8 cellular contexts compared by ENCODE assay signal in genomic region chr5:139667001-139667729, GRCh38. TPM values are rescaled to one million over a fixed set of nuclear protein-coding genes. Genes with fewer than 3 reads are reported as not detected.
A peak's percentile ranks its signal among the peaks of the same experiment; 100 is the strongest.
DNase-seq lines count a peak whose midpoint lies in the region; ATAC-seq and TF ChIP-seq lines count a peak whose summit lies in the region.

No MANE protein-coding gene starts in this region.

- no peak for ATAC-seq in gastrocnemius medialis

- no peak for TF ChIP-seq POLR2A in gastrocnemius medialis (IDR thresholded peaks at IDR 0.05)

- H3K27ac ChIP-seq in OCI-LY7 (ENCODE audit: low read depth, low read length, poor library complexity, severe bottlenecking) (peak overlapping the region; percentile 99), endodermal cell (ENCODE audit: low read depth, low read length) (peak overlapping the region; percentile 94), gastrocnemius medialis (peak overlapping the region; percentile 97 to 99 (median 98)), Karpas-422 (ENCODE audit: low read length) (no peak overlapping the region)

- BruUV-seq in OCI-LY7 (replicated peaks; lab: Mats Ljungman, UMichigan): TSS peak; percentile 50

- peak overlapping the region; percentile 46 for H3K27ac Mint-ChIP-seq in endodermal cell

- no peak overlapping the region for H2AFZ ChIP-seq in OCI-LY7 (ENCODE audit: low read length)
- H2AFZ ChIP-seq in Karpas-422 (ENCODE audit: low read length): no peak overlapping the region

- H3K27me3 ChIP-seq in endodermal cell (ENCODE audit: control insufficient read depth, insufficient read depth, low read length, poor library complexity, severe bottlenecking): no peaks in the 10 kb centered on the region
- no peaks in the 10 kb centered on the region for H3K27me3 ChIP-seq in gastrocnemius medialis
- H3K27me3 ChIP-seq in Karpas-422 (ENCODE audit: low read length): no peaks in the 10 kb centered on the region; the same call in 1 of the 2 replicates

- DNase-seq in ELR (ENCODE audit: low read depth): peak; percentile 67
- peak; percentile 59 for DNase-seq in OCI-LY7 (ENCODE audit: low spot score)
- DNase-seq in endodermal cell: no peak
- DNase-seq in gastrocnemius medialis: no peak
- DNase-seq in Karpas-422: no peak
- no peak for DNase-seq in cerebellar cortex (ENCODE audit: low spot score)
- DNase-seq in AG08396 (ENCODE audit: low spot score): no peak
- no peak for DNase-seq in GM10248 (ENCODE audit: extremely low spot score)

- H3K4me1 ChIP-seq in OCI-LY7 (ENCODE audit: insufficient read depth, low read length, poor library complexity, severe bottlenecking): peaks cover 89% of the 10 kb centered on the region
- no peaks in the 10 kb centered on the region for H3K4me1 ChIP-seq in endodermal cell (ENCODE audit: control insufficient read depth, insufficient read depth, low read length)
- peaks cover 97% of the 10 kb centered on the region in 2 donors for H3K4me1 ChIP-seq in gastrocnemius medialis
- H3K4me1 ChIP-seq in Karpas-422 (ENCODE audit: low read length): peaks cover 44% of the 10 kb centered on the region

- no peak overlapping the region for H3K9ac ChIP-seq in endodermal cell (ENCODE audit: extremely low read depth, low read length, poor library complexity, severe bottlenecking)
- no peak overlapping the region for H3K9ac ChIP-seq in Karpas-422 (ENCODE audit: low read length)

- no peak overlapping the region for H3K4me3 Mint-ChIP-seq in endodermal cell

- H3K9me2 ChIP-seq in OCI-LY7 (ENCODE audit: insufficient read depth, low read length): no peaks in the 10 kb centered on the region
- no peaks in the 10 kb centered on the region for H3K9me2 ChIP-seq in Karpas-422 (replicated peaks; ENCODE audit: insufficient read depth, low read length)

- H3K4me2 ChIP-seq in OCI-LY7 (ENCODE audit: low read length): peak overlapping the region; percentile 94
- no peak overlapping the region for H3K4me2 ChIP-seq in Karpas-422 (ENCODE audit: low read depth, low read length, poor library complexity, severe bottlenecking)

- H3K36me3 Mint-ChIP-seq in endodermal cell (ENCODE audit: low read depth): peaks cover 5% of the 10 kb centered on the region

- TF ChIP-seq CTCF in OCI-LY7 (conservative IDR thresholded peaks at IDR 0.05; ENCODE audit: low read length) (no peak), endodermal cell (conservative IDR thresholded peaks at IDR 0.05) (no peak), gastrocnemius medialis (IDR thresholded peaks at IDR 0.05 in 4 of 5, conservative IDR thresholded peaks at IDR 0.05 in 1 of 5) (no peak), GM10248 (IDR thresholded peaks at IDR 0.05; ENCODE audit: control extremely low read depth, extremely low read depth, low read depth, missing control alignments) (no peak)

- POLR2A ChIA-PET in OCI-LY7 (lab: Charles Lee) (interaction anchor here (0.6 to 6.6 kb wide), 6 partner anchors 10 to 1124 kb away, joined by 3 to 73 read pairs (median 3); partner anchors contain the start of gene CXXC5), GM10248 (lab: Yijun Ruan, JAX) (interaction anchor here (0.6 to 1.4 kb wide), 2 partner anchors 9 to 31 kb away, joined by 3 to 4 read pairs; no protein-coding TSS in a partner anchor)

- CTCF ChIA-PET in OCI-LY7 (lab: Charles Lee; ENCODE audit: unreplicated experiment) (interaction anchor here (0.9 to 2.2 kb wide), 3 partner anchors 14 to 33 kb away, joined by 3 to 7 read pairs (median 4); no protein-coding TSS in a partner anchor), GM10248 (lab: Yijun Ruan, JAX) (interaction anchor here (1.1 to 11.6 kb wide), 13 partner anchors 9 to 150 kb away, joined by 3 to 136 read pairs (median 5); partner anchors contain the start of gene CXXC5)

- 90 to 93% methylated on average over 1 to 2 of the region's 2 CpGs for WGBS in endodermal cell (ENCODE audit: insufficient coverage in 1 of 2, insufficient read length in 1 of 2), 2 experiments

- no peaks in the 10 kb centered on the region for H3K9me3 Mint-ChIP-seq in endodermal cell

- H3K27me3 Mint-ChIP-seq in endodermal cell (ENCODE audit: insufficient read depth): no peaks in the 10 kb centered on the region

- H3K9me3 ChIP-seq in OCI-LY7 (ENCODE audit: low read length) (no peaks in the 10 kb centered on the region), endodermal cell (ENCODE audit: control insufficient read depth, low read length) (no peaks in the 10 kb centered on the region), gastrocnemius medialis (no peaks in the 10 kb centered on the region), Karpas-422 (ENCODE audit: low read length) (no peaks in the 10 kb centered on the region)

- H4K20me1 ChIP-seq in OCI-LY7 (ENCODE audit: insufficient read depth, low read length): no peaks in the 10 kb centered on the region
- H4K20me1 ChIP-seq in Karpas-422 (ENCODE audit: insufficient read depth, low read depth, low read length): no peaks in the 10 kb centered on the region

- peaks cover 12% of the 10 kb centered on the region; the same call in 1 of the 2 replicates for H3K36me3 ChIP-seq in OCI-LY7 (ENCODE audit: insufficient read depth, low read length)
- no peaks in the 10 kb centered on the region for H3K36me3 ChIP-seq in endodermal cell (ENCODE audit: control insufficient read depth, insufficient read depth, low read length)
- H3K36me3 ChIP-seq in gastrocnemius medialis: no peaks in the 10 kb centered on the region
- H3K36me3 ChIP-seq in Karpas-422 (ENCODE audit: insufficient read depth, low read length): no peaks in the 10 kb centered on the region

- in situ Hi-C loops in gastrocnemius medialis (cut with MboI; ENCODE audit: low sequenced_read_pairs in 4 of 4): no loop called here

- intact Hi-C loops in OCI-LY7 (cut with micrococcal nuclease; ENCODE audit: unreplicated experiment) (no loop called here), gastrocnemius medialis (cut with DNase I; ENCODE audit: low total_unique reads) (no loop called here)

- H3K4me3 ChIP-seq in OCI-LY7 (ENCODE audit: low read depth, low read length, poor library complexity, severe bottlenecking) (peak overlapping the region; percentile 74), endodermal cell (ENCODE audit: low read length) (no peak overlapping the region), gastrocnemius medialis (peak overlapping the region; percentile 52 to 66 (median 56)), Karpas-422 (ENCODE audit: low read length) (no peak overlapping the region)

- peaks cover 85% of the 10 kb centered on the region for H3K79me2 ChIP-seq in OCI-LY7 (ENCODE audit: insufficient read depth, low read depth, low read length)
- no peaks in the 10 kb centered on the region for H3K79me2 ChIP-seq in Karpas-422 (ENCODE audit: low read length)

- peaks cover 40% of the 10 kb centered on the region for H3K4me1 Mint-ChIP-seq in endodermal cell

RNA-seq across cellular contexts. Expression of gene CXXC5, which starts 19.0 kb away (rescaled TPM):
- total RNA-seq in OCI-LY7 (2014; rRNA removed; shearing (Covaris generic)): 108 and 113 TPM in 2 replicates
- total RNA-seq in OCI-LY7 (2022) (26.7 and 30.4 TPM in 2 replicates), endodermal cell (10 to 100 TPM; 50.5 to 67.9 TPM), gastrocnemius medialis (10 to 100 TPM; 38.5 to 83.8 (median 60.9) TPM)
- 107 TPM for polyA plus RNA-seq in endodermal cell (2013, experiment 1 of 2)
- polyA plus RNA-seq in endodermal cell (2013, experiment 2 of 2): 113 TPM
- total RNA-seq in Karpas-422 (2014; rRNA removed; shearing (Covaris generic); ENCODE audit: low replicate concordance): 2.8 and 2.9 TPM in 2 replicates

Comparison
In these comparisons a context has a peak if more than half of its experiments do, and no peak if none do; other contexts are left out.
1. DNase-seq: peak in ELR (single experiment) and OCI-LY7 (single experiment); none in endodermal cell (single experiment), gastrocnemius medialis (0 of 2), Karpas-422 (single experiment), cerebellar cortex (single experiment), AG08396 (single experiment) and GM10248 (single experiment).
2. H3K4me3 ChIP-seq: peak in OCI-LY7 (single experiment) and gastrocnemius medialis (4 of 4); none in endodermal cell (single experiment) and Karpas-422 (single experiment).